Comparison of ENCODE assay signal across 19 cellular contexts in the genomic region with DNA sequence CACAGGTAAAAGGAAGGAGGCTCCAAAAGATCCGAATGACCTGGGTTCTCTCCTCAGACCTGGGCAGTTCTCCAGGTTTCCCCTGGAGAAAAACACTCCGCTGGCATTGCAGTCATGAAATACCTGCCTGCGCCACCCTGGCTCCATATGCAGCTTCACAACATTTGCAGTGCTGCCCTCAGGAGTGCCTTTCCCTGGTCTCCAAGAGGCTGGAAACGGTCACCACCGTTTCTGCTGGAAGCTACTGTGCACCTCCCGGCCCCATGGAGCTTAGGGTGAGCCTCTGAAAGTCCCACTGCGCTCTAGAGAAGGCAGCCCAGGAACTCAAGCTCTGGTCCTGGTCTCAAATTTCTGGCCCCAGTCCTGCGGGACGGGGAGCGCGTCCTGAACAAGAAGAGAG. TPM values are rescaled to one million over a fixed set of nuclear protein-coding genes. Genes with fewer than 3 reads are reported as not detected.
DNase-seq lines count a peak whose midpoint lies in the region; ATAC-seq, FAIRE-seq and TF ChIP-seq lines count a peak whose summit lies in the region.
"Had no signal": no experiment of that assay in that cellular context is flagged by ENCODE, and none has a peak within 500 bp of the region (broad histone marks: within the 10 kb centered on the region; RNA-seq: fewer than 3 reads in every experiment).

No MANE protein-coding gene starts in this region.

- peaks cover 8% of the 10 kb centered on the region for H3K4me1 Mint-ChIP-seq in type B pancreatic cell (ENCODE audit: unreplicated experiment)
- H3K4me1 Mint-ChIP-seq: activated CD4-positive, alpha-beta T cell treated with anti-CD3 and anti-CD28 coated beads for 36 hours had no signal

- H3K36me3 ChIP-seq in ectodermal cell (ENCODE audit: control insufficient read depth, insufficient read depth, low read length): no peaks in the 10 kb centered on the region
- H3K36me3 ChIP-seq: colonic mucosa, thyroid gland had no signal

- peaks cover 56% of the 10 kb centered on the region for H3K27me3 Mint-ChIP-seq in type B pancreatic cell

- WGBS in ectodermal cell, 2 experiments: 26% methylated on average over 11 of the region's 11 CpGs

- H3K27ac Mint-ChIP-seq in type B pancreatic cell: no peak overlapping the region
- H3K27ac Mint-ChIP-seq: activated CD4-positive, alpha-beta T cell treated with anti-CD3 and anti-CD28 coated beads for 36 hours had no signal

- ATAC-seq in HG03175 (IDR thresholded peaks at IDR 0.05; ENCODE audit: unreplicated experiment) (no peak), HG03457 (IDR thresholded peaks at IDR 0.05; ENCODE audit: unreplicated experiment) (no peak)
- ATAC-seq: activated CD4-positive, alpha-beta T cell treated with anti-CD3 and anti-CD28 coated beads for 36 hours had no signal

- H3K9me3 ChIP-seq in ectodermal cell (ENCODE audit: control insufficient read depth, low read length): no peaks in the 10 kb centered on the region
- H3K9me3 ChIP-seq: colonic mucosa, thyroid gland had no signal

- no peak for TF ChIP-seq POLR2A in GM12891 (IDR thresholded peaks at IDR 0.05; ENCODE audit: low read depth, low read length)

- no peak overlapping the region for H3K27ac ChIP-seq in ectodermal cell (ENCODE audit: insufficient read depth, low read depth, low read length, poor library complexity, severe bottlenecking)
- H3K27ac ChIP-seq: colonic mucosa, HL-60, thyroid gland had no signal

- H3K9me3 Mint-ChIP-seq in type B pancreatic cell: no peaks in the 10 kb centered on the region

- H3K4me1 ChIP-seq in ectodermal cell (ENCODE audit: control insufficient read depth, insufficient read depth, low read length): peaks cover 9% of the 10 kb centered on the region
- H3K4me1 ChIP-seq: colonic mucosa, thyroid gland had no signal

- DNase-seq in NCI-H524 (lab: John Stamatoyannopoulos, UW): peak; percentile 56 to 64
- DNase-seq in NCI-H524 treated with DMSO at 0.1 percent for 48 hours (lab: John Stamatoyannopoulos, UW): no peak
- DNase-seq in left kidney (ENCODE audit: low read depth, low spot score): peak; percentile 51
- no peak for DNase-seq in type B pancreatic cell (ENCODE audit: extremely low spot score, unreplicated experiment)
- DNase-seq in GM12891 (ENCODE audit: insufficient read length, low spot score): no peak
- DNase-seq: activated CD4-positive, alpha-beta T cell treated with anti-CD3 and anti-CD28 coated beads for 36 hours; activated CD8-positive, alpha-beta memory T cell treated with anti-CD3 and anti-CD28 coated beads, Interleukin-2, amount 50 U/mL, for 48 hours; activated naive CD4-positive, alpha-beta T cell; aorta; C1 segment of cervical spinal cord; colonic mucosa; NCI-H345; thyroid gland had no signal

- no peak for TF ChIP-seq CTCF in type B pancreatic cell (conservative IDR thresholded peaks at IDR 0.05)

- no peaks in the 10 kb centered on the region for H3K36me3 Mint-ChIP-seq in type B pancreatic cell

- no peak for FAIRE-seq in GM12891 (lab: Jason Lieb, UNC)

- peaks cover 13% of the 10 kb centered on the region for H3K27me3 ChIP-seq in ectodermal cell (ENCODE audit: control insufficient read depth, insufficient read depth, low read length, poor library complexity, severe bottlenecking)
- H3K27me3 ChIP-seq: colonic mucosa, thyroid gland had no signal

- peak overlapping the region; percentile 77 for H3K4me3 Mint-ChIP-seq in type B pancreatic cell
- H3K4me3 Mint-ChIP-seq: activated CD4-positive, alpha-beta T cell treated with anti-CD3 and anti-CD28 coated beads for 36 hours had no signal

- H3K4me3 ChIP-seq in ectodermal cell (ENCODE audit: insufficient read depth, low read depth, low read length): peak overlapping the region; percentile 34
- H3K4me3 ChIP-seq: colonic mucosa, thyroid gland had no signal

TF ChIP-seq in GM12891, 5 proteins besides CTCF, POLR2A, EP300 and RAD21:
- no peak for TF ChIP-seq TAF1 (IDR thresholded peaks at IDR 0.05; ENCODE audit: low read depth, low read length)
- TF ChIP-seq PAX5 (IDR thresholded peaks at IDR 0.05; ENCODE audit: insufficient read depth, low read length, severe bottlenecking): no peak
- no peak for TF ChIP-seq POLR2AphosphoS5 (IDR thresholded peaks at IDR 0.05; ENCODE audit: low read depth, low read length)
- no peak for TF ChIP-seq SPI1 (IDR thresholded peaks at IDR 0.05; ENCODE audit: low read depth, low read length)
- TF ChIP-seq POU2F2 (IDR thresholded peaks at IDR 0.05; ENCODE audit: low read depth, low read length): no peak

RNA-seq across cellular contexts. Expression of a gene that starts 0.7 kb away (rescaled TPM):
- polyA plus RNA-seq in ectodermal cell (2013, experiment 1 of 4): 6.8 TPM
- polyA plus RNA-seq in ectodermal cell (2013, experiment 2 of 4): 8.8 TPM
- polyA plus RNA-seq in ectodermal cell (2013, experiment 3 of 4): 5.0 TPM
- 5.9 TPM for polyA plus RNA-seq in ectodermal cell (2013, experiment 4 of 4)
- total RNA-seq in type B pancreatic cell (ENCODE audit: low replicate concordance): 0.82 and 6.1 TPM in 2 replicates
- polyA plus RNA-seq in GM12891 (2012; ENCODE audit: low read depth, missing spikeins): not detected
- total RNA-seq: A172; activated CD4-positive, alpha-beta T cell treated with anti-CD3 and anti-CD28 coated beads for 36 hours; aorta; colonic mucosa; thyroid gland had no signal

RNA-seq across cellular contexts. Expression of a gene that starts 52.1 kb away (rescaled TPM):
- polyA plus RNA-seq in ectodermal cell (2013, experiment 1 of 4): not detected
- not detected for polyA plus RNA-seq in ectodermal cell (2013, experiment 2 of 4)
- polyA plus RNA-seq in ectodermal cell (2013, experiment 3 of 4): not detected
- not detected for polyA plus RNA-seq in ectodermal cell (2013, experiment 4 of 4)
- total RNA-seq in type B pancreatic cell (ENCODE audit: low replicate concordance): 0.45 and 2.3 TPM in 2 replicates
- polyA plus RNA-seq in GM12891 (2012; ENCODE audit: low read depth, missing spikeins): 0.24 TPM
- total RNA-seq: aorta, colonic mucosa, kidney epithelial cell had no signal
- polyA plus RNA-seq: aorta had no signal

Comparison
In these comparisons a context has a peak if more than half of its experiments do, and no peak if none do; other contexts are left out.
1. DNase-seq: peak in NCI-H524 (2 of 2) and left kidney (single experiment); none in NCI-H524 treated with DMSO at 0.1 percent for 48 hours (single experiment), type B pancreatic cell (single experiment) and GM12891 (single experiment).